11 cellular contexts compared by ENCODE assay signal in genomic region chr1:41486892-41487728, GRCh38. TPM values are rescaled to one million over a fixed set of nuclear protein-coding genes. Genes with fewer than 3 reads are reported as not detected.
DNase-seq lines count a peak whose midpoint lies in the region; ATAC-seq and TF ChIP-seq lines count a peak whose summit lies in the region.
"Had no signal": no experiment of that assay in that cellular context is flagged by ENCODE, and none has a peak within 500 bp of the region (broad histone marks: within the 10 kb centered on the region; RNA-seq: fewer than 3 reads in every experiment).

No MANE protein-coding gene starts in this region.

- intact Hi-C loops in CD14-positive monocyte (cut with micrococcal nuclease) = no loop called here
- intact Hi-C loops in activated B cell treated with CpG ODN at 0.5 μM for 24 hours (cut with micrococcal nuclease) = no loop called here
- intact Hi-C loops in mucosa of descending colon (cut with DNase I, micrococcal nuclease) = no loop called here

- H3K36me3 Mint-ChIP-seq in CD14-positive monocyte (no peaks in the 10 kb centered on the region), activated B cell treated with CpG ODN at 0.5 μM for 24 hours (ENCODE audit: low read depth) (no peaks in the 10 kb centered on the region)

- H3K9me3 Mint-ChIP-seq in CD14-positive monocyte = no peaks in the 10 kb centered on the region
- H3K9me3 Mint-ChIP-seq in activated B cell treated with CpG ODN at 0.5 μM for 24 hours = no peaks in the 10 kb centered on the region
- H3K9me3 Mint-ChIP-seq: stimulated activated naive CD8-positive, alpha-beta T cell treated with anti-CD3 and anti-CD28 coated beads, Interleukin-15, Interleukin-2, amounts not matched to agents 100 ng/mL and 50 ng/mL, for 24 hours had no signal

- H3K9me3 ChIP-seq in mucosa of descending colon = no peaks in the 10 kb centered on the region
- H3K9me3 ChIP-seq in tibial nerve = no peaks in the 10 kb centered on the region

- no peak overlapping the region for H3K27ac Mint-ChIP-seq in CD14-positive monocyte
- H3K27ac Mint-ChIP-seq in activated B cell treated with CpG ODN at 0.5 μM for 24 hours = no peak overlapping the region

- H3K4me3 ChIP-seq in mucosa of descending colon = no peak overlapping the region
- no peak overlapping the region for H3K4me3 ChIP-seq in tibial nerve

- DNase-seq in CD14-positive monocyte (ENCODE audit: low spot score) (no peak), activated B cell treated with CpG ODN at 0.5 μM for 24 hours (no peak), mucosa of descending colon (peak in 2 of 3 donors; percentile 20 to 36), NCI-H1105 treated with DMSO at 0.1 percent for 48 hours (lab: John Stamatoyannopoulos, UW) (no peak), NCI-H526 treated with DMSO at 0.1 percent for 48 hours (lab: John Stamatoyannopoulos, UW) (no peak), tibial nerve (ENCODE audit: low spot score in 2 of 2) (no peak)
- DNase-seq: DND-41 had no signal

- no peak for TF ChIP-seq POLR2A in tibial nerve (IDR thresholded peaks at IDR 0.05)

- H3K27me3 ChIP-seq in tibial nerve = no peaks in the 10 kb centered on the region

- peak overlapping the region; percentile 34 to 72 for H3K4me3 Mint-ChIP-seq in CD14-positive monocyte
- H3K4me3 Mint-ChIP-seq in activated B cell treated with CpG ODN at 0.5 μM for 24 hours = no peak overlapping the region
- H3K4me3 Mint-ChIP-seq: stimulated activated naive CD8-positive, alpha-beta T cell treated with anti-CD3 and anti-CD28 coated beads, Interleukin-15, Interleukin-2, amounts not matched to agents 100 ng/mL and 50 ng/mL, for 24 hours had no signal

- H3K36me3 ChIP-seq in mucosa of descending colon (ENCODE audit: low read depth) (no peaks in the 10 kb centered on the region), tibial nerve (no peaks in the 10 kb centered on the region)

- CTCF ChIA-PET in activated B cell treated with CpG ODN at 0.5 μM for 24 hours (lab: Charles Lee) = no interaction called here

- peak overlapping the region in 2 of 4 donors; percentile 61 to 67 for H3K27ac ChIP-seq in tibial nerve
- H3K27ac ChIP-seq: HL-60 had no signal

- TF ChIP-seq CTCF in CD14-positive monocyte (IDR thresholded peaks at IDR 0.05) (no peak), activated B cell treated with CpG ODN at 0.5 μM for 24 hours (IDR thresholded peaks at IDR 0.05) (no peak), mucosa of descending colon (IDR thresholded peaks at IDR 0.05) (no peak), tibial nerve (IDR thresholded peaks at IDR 0.05) (no peak)

- POLR2A ChIA-PET in activated B cell treated with CpG ODN at 0.5 μM for 24 hours (lab: Charles Lee) = no interaction called here

- H3K4me1 ChIP-seq in mucosa of descending colon (ENCODE audit: low read depth) (peaks cover 26% of the 10 kb centered on the region), tibial nerve (peaks cover 0 to 52% (median 13%) of the 10 kb centered on the region in 4 donors)

- ATAC-seq in GM21717 (IDR thresholded peaks at IDR 0.05; ENCODE audit: unreplicated experiment) = peak; percentile 54
- ATAC-seq in activated B cell treated with CpG ODN at 0.5 μM for 24 hours (ENCODE audit: low read depth) = peak; percentile 57
- no peak for ATAC-seq in mucosa of descending colon
- no peak for ATAC-seq in GM21390 (IDR thresholded peaks at IDR 0.05; ENCODE audit: unreplicated experiment)

- 43 to 47% methylated on average over 20 of the region's 20 CpGs for WGBS in tibial nerve, 2 donors

- no peak for TF ChIP-seq EP300 in tibial nerve (IDR thresholded peaks at IDR 0.05)

- H3K4me1 Mint-ChIP-seq in CD14-positive monocyte (peaks cover 12% of the 10 kb centered on the region), activated B cell treated with CpG ODN at 0.5 μM for 24 hours (peaks cover 15% of the 10 kb centered on the region)

- H3K27me3 Mint-ChIP-seq in CD14-positive monocyte (ENCODE audit: low read depth in 3 of 3) (peaks cover 21 to 35% (median 29%) of the 10 kb centered on the region in 3 donors), activated B cell treated with CpG ODN at 0.5 μM for 24 hours (peaks cover 28% of the 10 kb centered on the region)

RNA-seq across cellular contexts. Expression of gene EDN2, which starts 2.6 kb away (rescaled TPM):
- polyA plus RNA-seq in CD14-positive monocyte = not detected
- not detected in 2 replicates for total RNA-seq in activated B cell treated with CpG ODN at 0.5 μM for 24 hours
- total RNA-seq in mucosa of descending colon = 1 to 10 TPM; 1.6 to 5.8 (median 2.0) TPM
- total RNA-seq in tibial nerve = 1 to 10 TPM in 1 of 4 donors, under 1 TPM in 1, not detected in 2; 0.78 to 3.1 TPM

Comparison
In these comparisons a context has a peak if more than half of its experiments do, and no peak if none do; other contexts are left out.
1. DNase-seq: peak in mucosa of descending colon (2 of 3); none in CD14-positive monocyte (single experiment), activated B cell treated with CpG ODN at 0.5 μM for 24 hours (single experiment), NCI-H1105 treated with DMSO at 0.1 percent for 48 hours (single experiment), NCI-H526 treated with DMSO at 0.1 percent for 48 hours (single experiment) and tibial nerve (0 of 2).
2. ATAC-seq: peak in GM21717 (single experiment) and activated B cell treated with CpG ODN at 0.5 μM for 24 hours (single experiment); none in mucosa of descending colon (single experiment) and GM21390 (single experiment).